ENCODE assay signal across 15 cellular contexts in genomic region chr6:52253494-52253893, GRCh38. TPM values are rescaled to one million over a fixed set of nuclear protein-coding genes. Genes with fewer than 3 reads are reported as not detected.
DNase-seq lines count a peak whose midpoint lies in the region; ATAC-seq, FAIRE-seq and TF ChIP-seq lines count a peak whose summit lies in the region.
"Had no signal": no experiment of that assay in that cellular context is flagged by ENCODE, and none has a peak within 500 bp of the region (broad histone marks: within the 10 kb centered on the region; RNA-seq: fewer than 3 reads in every experiment).

No MANE protein-coding gene starts in this region.

- H3K27ac ChIP-seq in coronary artery (no peak overlapping the region), right cardiac atrium (ENCODE audit: low read length) (no peak overlapping the region)
- H3K27ac ChIP-seq: epithelial cell of prostate, SJSA1, VCaP had no signal

- H3K9me3 ChIP-seq in right cardiac atrium (ENCODE audit: control insufficient read depth, low read length), result no peaks in the 10 kb centered on the region
- H3K9me3 ChIP-seq: SJSA1 had no signal

- H3K4me1 ChIP-seq in right cardiac atrium (ENCODE audit: control insufficient read depth, insufficient read depth, low read length), result no peaks in the 10 kb centered on the region
- H3K4me1 ChIP-seq: SJSA1 had no signal

- 40% methylated on average over 9 of the region's 9 CpGs for WGBS in right cardiac atrium

- intact Hi-C loops in activated CD8-positive, alpha-beta T cell treated with anti-CD3 and anti-CD28 coated beads for 36 hours (cut with micrococcal nuclease), result no loop called here
- intact Hi-C loops in right cardiac atrium (cut with DNase I), result no loop called here

- H3K36me3 Mint-ChIP-seq in activated CD8-positive, alpha-beta T cell treated with anti-CD3 and anti-CD28 coated beads for 36 hours (ENCODE audit: low read depth), result no peaks in the 10 kb centered on the region
- peaks cover 3% of the 10 kb centered on the region for H3K36me3 Mint-ChIP-seq in activated CD8-positive, alpha-beta T cell treated with anti-CD3 and anti-CD28 coated beads, Interleukin-2, amount 10 ng/mL, durations not matched to agents 7 days and 5 days (ENCODE audit: low read depth)
- H3K36me3 Mint-ChIP-seq: memory B cell had no signal

- TF ChIP-seq CTCF in activated CD8-positive, alpha-beta T cell treated with anti-CD3 and anti-CD28 coated beads for 36 hours (IDR thresholded peaks at IDR 0.05), result no peak
- TF ChIP-seq CTCF in bronchial epithelial cell (IDR thresholded peaks at IDR 0.05; ENCODE audit: insufficient read depth, low read length, severe bottlenecking), result no peak
- TF ChIP-seq CTCF in coronary artery (IDR thresholded peaks at IDR 0.05), result no peak

- H3K9me3 Mint-ChIP-seq in activated CD8-positive, alpha-beta T cell treated with anti-CD3 and anti-CD28 coated beads for 36 hours, result no peaks in the 10 kb centered on the region
- no peaks in the 10 kb centered on the region for H3K9me3 Mint-ChIP-seq in activated CD8-positive, alpha-beta T cell treated with anti-CD3 and anti-CD28 coated beads, Interleukin-2, amount 10 ng/mL, durations not matched to agents 7 days and 5 days (ENCODE audit: insufficient read depth)
- H3K9me3 Mint-ChIP-seq: memory B cell had no signal

- H3K4me1 Mint-ChIP-seq in activated CD8-positive, alpha-beta T cell treated with anti-CD3 and anti-CD28 coated beads for 36 hours (ENCODE audit: low read depth), result peaks cover 40% of the 10 kb centered on the region
- peaks cover 19% of the 10 kb centered on the region for H3K4me1 Mint-ChIP-seq in activated CD8-positive, alpha-beta T cell treated with anti-CD3 and anti-CD28 coated beads, Interleukin-2, amount 10 ng/mL, durations not matched to agents 7 days and 5 days (ENCODE audit: low read depth)

- CTCF ChIA-PET in activated CD8-positive, alpha-beta T cell treated with anti-CD3 and anti-CD28 coated beads for 36 hours (lab: Charles Lee), result interaction anchor here (1.5 to 4.0 kb wide), 3 partner anchors 10 to 90 kb away, joined by 5 to 33 read pairs (median 15); no protein-coding TSS in a partner anchor
- CTCF ChIA-PET in activated CD8-positive, alpha-beta T cell treated with anti-CD3 and anti-CD28 coated beads, Interleukin-2, amount 10 ng/mL, durations not matched to agents 7 days and 5 days (lab: Charles Lee), result interaction anchor here (2.0 kb wide), 1 partner anchor 10 kb away, joined by 13 read pairs; no protein-coding TSS in a partner anchor

- H3K4me3 Mint-ChIP-seq in activated CD8-positive, alpha-beta T cell treated with anti-CD3 and anti-CD28 coated beads for 36 hours, result no peak overlapping the region
- H3K4me3 Mint-ChIP-seq in activated CD8-positive, alpha-beta T cell treated with anti-CD3 and anti-CD28 coated beads, Interleukin-2, amount 10 ng/mL, durations not matched to agents 7 days and 5 days, result no peak overlapping the region
- H3K4me3 Mint-ChIP-seq: memory B cell had no signal

- H3K27me3 ChIP-seq in bronchial epithelial cell (ENCODE audit: control insufficient read depth, insufficient read depth, low read length) (peaks cover 5% of the 10 kb centered on the region), right cardiac atrium (ENCODE audit: control insufficient read depth, insufficient read depth) (peaks cover 3% of the 10 kb centered on the region)

- H3K27me3 Mint-ChIP-seq in activated CD8-positive, alpha-beta T cell treated with anti-CD3 and anti-CD28 coated beads for 36 hours, result peaks cover 27% of the 10 kb centered on the region
- peaks cover 52% of the 10 kb centered on the region for H3K27me3 Mint-ChIP-seq in activated CD8-positive, alpha-beta T cell treated with anti-CD3 and anti-CD28 coated beads, Interleukin-2, amount 10 ng/mL, durations not matched to agents 7 days and 5 days (ENCODE audit: low read depth)

- no peak for ATAC-seq in activated CD8-positive, alpha-beta T cell treated with anti-CD3 and anti-CD28 coated beads for 36 hours
- ATAC-seq in activated CD8-positive, alpha-beta T cell treated with anti-CD3 and anti-CD28 coated beads, Interleukin-2, amount 10 ng/mL, durations not matched to agents 7 days and 5 days, result no peak
- no peak for ATAC-seq in GM21528 (IDR thresholded peaks at IDR 0.05; ENCODE audit: low FRiP score, unreplicated experiment)
- ATAC-seq in right cardiac atrium, result no peak

- peak; percentile 54 for DNase-seq in activated CD8-positive, alpha-beta T cell treated with anti-CD3 and anti-CD28 coated beads for 36 hours
- DNase-seq in activated CD8-positive, alpha-beta T cell treated with anti-CD3 and anti-CD28 coated beads, Interleukin-2, amount 10 ng/mL, durations not matched to agents 7 days and 5 days, result no peak
- DNase-seq in NCI-H69 (lab: John Stamatoyannopoulos, UW) (peak; percentile 22), bronchial epithelial cell (ENCODE audit: low read depth) (peak; percentile 13), coronary artery (ENCODE audit: low spot score) (no peak), right cardiac atrium (no peak)
- DNase-seq in stimulated activated CD4-positive, alpha-beta T cell treated with anti-CD3 and anti-CD28 coated beads, Interleukin-4, amount 100 ng/mL, for 48 hours (ENCODE audit: low read depth in 2 of 2), result peak; percentile 31 to 45
- DNase-seq: NCI-H2029 treated with DMSO at 0.1 percent for 48 hours; NK-92 treated with Interleukin-12 subunit alpha and Interleukin-12 subunit beta, amount 100 ng/mL, for 24 hours had no signal

- no peaks in the 10 kb centered on the region for H3K36me3 ChIP-seq in bronchial epithelial cell (ENCODE audit: control insufficient read depth, insufficient read depth, low read length)
- H3K36me3 ChIP-seq: SJSA1 had no signal

- POLR2A ChIA-PET in activated CD8-positive, alpha-beta T cell treated with anti-CD3 and anti-CD28 coated beads for 36 hours (lab: Charles Lee), result interaction anchor here (0.6 to 1.2 kb wide), 2 partner anchors 10 to 401 kb away, joined by 3 to 5 read pairs; no protein-coding TSS in a partner anchor
- POLR2A ChIA-PET in activated CD8-positive, alpha-beta T cell treated with anti-CD3 and anti-CD28 coated beads, Interleukin-2, amount 10 ng/mL, durations not matched to agents 7 days and 5 days (lab: Charles Lee), result interaction anchor here (0.6 kb wide), 1 partner anchor 390 kb away, joined by 3 read pairs; no protein-coding TSS in a partner anchor

- H3K27ac Mint-ChIP-seq in activated CD8-positive, alpha-beta T cell treated with anti-CD3 and anti-CD28 coated beads for 36 hours, result no peak overlapping the region
- no peak overlapping the region for H3K27ac Mint-ChIP-seq in activated CD8-positive, alpha-beta T cell treated with anti-CD3 and anti-CD28 coated beads, Interleukin-2, amount 10 ng/mL, durations not matched to agents 7 days and 5 days
- H3K27ac Mint-ChIP-seq: memory B cell had no signal

- peak; percentile 90 for FAIRE-seq in bronchial epithelial cell (lab: Jason Lieb, UNC)

- H3K4me3 ChIP-seq in bronchial epithelial cell (ENCODE audit: low read depth, low read length) (no peak overlapping the region), coronary artery (no peak overlapping the region), right cardiac atrium (ENCODE audit: low read length) (no peak overlapping the region)
- H3K4me3 ChIP-seq: SJSA1 had no signal

RNA-seq across cellular contexts. Expression of gene IL17F, which starts 9.2 kb away (rescaled TPM):
- under 1 TPM; 0.76 to 0.86 TPM for total RNA-seq in activated CD8-positive, alpha-beta T cell treated with anti-CD3 and anti-CD28 coated beads for 36 hours
- not detected for total RNA-seq in activated CD8-positive, alpha-beta T cell treated with anti-CD3 and anti-CD28 coated beads, Interleukin-2, amount 10 ng/mL, durations not matched to agents 7 days and 5 days
- total RNA-seq in bronchial epithelial cell, result not detected in 2 replicates
- not detected for total RNA-seq in right cardiac atrium
- polyA plus RNA-seq in right cardiac atrium, result not detected
- total RNA-seq: SJSA1, skeletal muscle tissue had no signal

RNA-seq across cellular contexts. Expression of gene MCM3, which starts 31.0 kb away (rescaled TPM):
- total RNA-seq in activated CD8-positive, alpha-beta T cell treated with anti-CD3 and anti-CD28 coated beads for 36 hours, result 100 to 1,000 TPM; 291 to 293 TPM
- 100 to 1,000 TPM; 217 to 220 TPM for total RNA-seq in activated CD8-positive, alpha-beta T cell treated with anti-CD3 and anti-CD28 coated beads, Interleukin-2, amount 10 ng/mL, durations not matched to agents 7 days and 5 days
- total RNA-seq in bronchial epithelial cell (11.6 and 23.4 TPM in 2 replicates), right cardiac atrium (10 to 100 TPM; 22.4 to 31.4 (median 25.6) TPM)
- polyA plus RNA-seq in right cardiac atrium, result 17.7 TPM

Comparison
In these comparisons a context has a peak if more than half of its experiments do, and no peak if none do; other contexts are left out.
1. DNase-seq: peak in activated CD8-positive, alpha-beta T cell treated with anti-CD3 and anti-CD28 coated beads for 36 hours (single experiment), NCI-H69 (single experiment), bronchial epithelial cell (single experiment) and stimulated activated CD4-positive, alpha-beta T cell treated with anti-CD3 and anti-CD28 coated beads, Interleukin-4, amount 100 ng/mL, for 48 hours (2 of 2); none in activated CD8-positive, alpha-beta T cell treated with anti-CD3 and anti-CD28 coated beads, Interleukin-2, amount 10 ng/mL, durations not matched to agents 7 days and 5 days (single experiment), coronary artery (single experiment) and right cardiac atrium (0 of 3).